Comparison of ENCODE assay signal across 18 cellular contexts in the genomic region with DNA sequence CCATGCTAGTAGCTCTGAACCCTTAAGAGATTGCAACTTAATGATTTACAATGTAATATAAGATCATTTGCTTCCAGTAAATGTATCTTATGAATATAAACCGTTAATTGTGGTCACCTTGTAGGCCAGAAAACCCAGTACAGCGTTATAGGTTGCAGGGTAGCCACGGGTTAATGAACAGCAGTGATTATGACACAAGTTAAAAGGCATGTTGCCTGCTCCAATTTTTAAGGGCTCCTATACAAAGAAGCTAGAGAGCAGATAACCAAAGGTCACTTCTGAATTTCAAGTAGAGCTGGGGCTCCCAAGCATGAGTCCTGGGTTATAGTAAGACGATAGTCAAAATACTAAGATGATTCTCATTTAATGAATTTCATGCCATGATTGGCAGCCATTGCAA. TPM values are rescaled to one million over a fixed set of nuclear protein-coding genes. Genes with fewer than 3 reads are reported as not detected.
DNase-seq lines count a peak whose midpoint lies in the region; ATAC-seq and TF ChIP-seq lines count a peak whose summit lies in the region.
"Had no signal": no experiment of that assay in that cellular context is flagged by ENCODE, and none has a peak within 500 bp of the region (broad histone marks: within the 10 kb centered on the region; RNA-seq: fewer than 3 reads in every experiment).

No MANE protein-coding gene starts in this region.

- intact Hi-C loops in Right ventricle myocardium superior (cut with DNase I): no loop called here
- intact Hi-C loops in left cardiac atrium (cut with DNase I): no loop called here

- ATAC-seq in Right ventricle myocardium superior (ENCODE audit: poor library complexity) (peak; percentile 66), left cardiac atrium (no peak), left lobe of liver (peak; percentile 26)
- ATAC-seq in stimulated activated naive CD8-positive, alpha-beta T cell treated with anti-CD3 and anti-CD28 coated beads, Interleukin-15, Interleukin-2, amounts not matched to agents 100 U/mL and 50 U/mL, for 24 hours: no peak
- ATAC-seq: HCT116 had no signal

- no peak for TF ChIP-seq CTCF in progenitor cell of endocrine pancreas (IDR thresholded peaks at IDR 0.05; ENCODE audit: unreplicated experiment)

- H3K9me3 Mint-ChIP-seq in progenitor cell of endocrine pancreas (ENCODE audit: low read depth): no peaks in the 10 kb centered on the region
- H3K9me3 Mint-ChIP-seq: CD4-positive, alpha-beta memory T cell had no signal

- DNase-seq in Right ventricle myocardium superior: no peak
- DNase-seq in left cardiac atrium: no peak
- peak; percentile 11 for DNase-seq in NCI-H226
- DNase-seq in left lobe of liver (ENCODE audit: low spot score): no peak
- DNase-seq in progenitor cell of endocrine pancreas (ENCODE audit: low spot score, unreplicated experiment): no peak
- no peak for DNase-seq in stimulated activated naive CD8-positive, alpha-beta T cell treated with anti-CD3 and anti-CD28 coated beads, Interleukin-15, Interleukin-2, amounts not matched to agents 100 U/mL and 50 U/mL, for 24 hours
- no peak for DNase-seq in stimulated activated CD8-positive, alpha-beta memory T cell treated with anti-CD3 and anti-CD28 coated beads, Interleukin-4, amount 100 ng/mL, for 48 hours
- no peak for DNase-seq in NAMALWA (ENCODE audit: low spot score)
- DNase-seq: BE2C; CD4-positive, alpha-beta memory T cell; DMS79; KG1; NCI-H1092; NCI-H1694; NCI-H524; Peyer's patch; SHP77 treated with DMSO at 0.1 percent for 48 hours had no signal

- H3K4me3 Mint-ChIP-seq in progenitor cell of endocrine pancreas (ENCODE audit: low read depth): no peak overlapping the region
- H3K4me3 Mint-ChIP-seq: CD4-positive, alpha-beta memory T cell had no signal

- peaks cover 26% of the 10 kb centered on the region for H3K4me1 Mint-ChIP-seq in progenitor cell of endocrine pancreas (ENCODE audit: low read depth)
- H3K4me1 Mint-ChIP-seq: CD4-positive, alpha-beta memory T cell had no signal

- H3K36me3 Mint-ChIP-seq in progenitor cell of endocrine pancreas (ENCODE audit: insufficient read depth): no peaks in the 10 kb centered on the region
- H3K36me3 Mint-ChIP-seq: CD4-positive, alpha-beta memory T cell had no signal

- H3K27me3 Mint-ChIP-seq in progenitor cell of endocrine pancreas: no peaks in the 10 kb centered on the region
- H3K27me3 Mint-ChIP-seq: CD4-positive, alpha-beta memory T cell had no signal

- peak overlapping the region; percentile 76 for H3K27ac Mint-ChIP-seq in progenitor cell of endocrine pancreas
- H3K27ac Mint-ChIP-seq: CD4-positive, alpha-beta memory T cell had no signal

RNA-seq across cellular contexts. Expression of gene GUCA1C, which starts 13.5 kb away (rescaled TPM):
- 0.32 TPM for total RNA-seq in Right ventricle myocardium superior
- not detected for total RNA-seq in left cardiac atrium
- total RNA-seq in left lobe of liver: not detected
- not detected in 2 replicates for total RNA-seq in progenitor cell of endocrine pancreas
- total RNA-seq: CD4-positive, alpha-beta memory T cell; Peyer's patch had no signal

Comparison
In these comparisons a context has a peak if more than half of its experiments do, and no peak if none do; other contexts are left out.
1. ATAC-seq: peak in Right ventricle myocardium superior (single experiment) and left lobe of liver (single experiment); none in left cardiac atrium (0 of 2) and stimulated activated naive CD8-positive, alpha-beta T cell treated with anti-CD3 and anti-CD28 coated beads, Interleukin-15, Interleukin-2, amounts not matched to agents 100 U/mL and 50 U/mL, for 24 hours (single experiment).